1 cellular context compared by ENCODE assay signal in the genomic region with DNA sequence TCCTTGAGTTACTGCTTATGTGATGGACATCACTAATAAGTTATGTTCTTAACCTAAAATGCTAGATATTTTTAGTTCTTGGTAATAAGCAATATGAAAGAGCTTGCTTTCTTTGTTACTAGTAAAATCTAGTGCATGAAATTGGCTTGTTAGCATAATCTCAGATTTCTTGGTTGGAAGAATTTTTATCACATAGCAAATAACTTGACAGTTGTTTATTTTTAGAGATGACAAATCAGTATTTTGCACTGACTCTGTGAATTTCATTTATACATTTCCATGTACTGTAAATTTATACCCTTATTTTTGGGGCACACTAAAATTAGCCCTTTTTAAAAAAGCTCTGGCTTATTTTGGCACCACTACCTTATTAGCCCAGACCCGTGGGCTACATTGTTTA.
TF ChIP-seq lines count a peak whose summit lies in the region.

No MANE protein-coding gene starts in this region.

TF ChIP-seq in HEK293, 187 proteins besides CTCF, POLR2A, EP300 and RAD21 (continued from another document):
- TF ChIP-seq, protein P1, sequence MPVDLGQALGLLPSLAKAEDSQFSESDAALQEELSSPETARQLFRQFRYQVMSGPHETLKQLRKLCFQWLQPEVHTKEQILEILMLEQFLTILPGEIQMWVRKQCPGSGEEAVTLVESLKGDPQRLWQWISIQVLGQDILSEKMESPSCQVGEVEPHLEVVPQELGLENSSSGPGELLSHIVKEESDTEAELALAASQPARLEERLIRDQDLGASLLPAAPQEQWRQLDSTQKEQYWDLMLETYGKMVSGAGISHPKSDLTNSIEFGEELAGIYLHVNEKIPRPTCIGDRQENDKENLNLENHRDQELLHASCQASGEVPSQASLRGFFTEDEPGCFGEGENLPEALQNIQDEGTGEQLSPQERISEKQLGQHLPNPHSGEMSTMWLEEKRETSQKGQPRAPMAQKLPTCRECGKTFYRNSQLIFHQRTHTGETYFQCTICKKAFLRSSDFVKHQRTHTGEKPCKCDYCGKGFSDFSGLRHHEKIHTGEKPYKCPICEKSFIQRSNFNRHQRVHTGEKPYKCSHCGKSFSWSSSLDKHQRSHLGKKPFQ (tag by site-specific recombination; IDR thresholded peaks at IDR 0.05), result no peak
TF ChIP-seq in HEK293: peak in this region for 1.
